In the genomic region with DNA sequence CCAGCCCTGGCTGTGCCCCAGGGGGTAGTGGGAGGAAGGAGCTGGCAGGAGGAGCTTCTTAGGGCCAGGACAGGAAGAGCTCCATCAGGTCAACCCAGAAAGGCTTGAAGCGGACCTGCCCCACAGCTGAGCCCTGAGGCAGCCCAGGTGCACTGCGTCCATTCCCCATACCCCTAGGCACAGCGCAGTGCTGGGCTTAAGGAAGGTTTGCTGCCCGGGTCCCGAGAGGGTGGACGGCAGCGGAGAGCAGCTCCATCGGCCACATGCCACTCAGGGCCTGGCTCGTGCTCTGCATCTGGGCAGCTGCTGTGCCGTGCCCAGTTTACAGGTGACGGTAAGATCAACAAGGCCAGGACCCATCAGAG, we compare ENCODE assay signal across 12 cellular contexts. TPM values are rescaled to one million over a fixed set of nuclear protein-coding genes. Genes with fewer than 3 reads are reported as not detected.
DNase-seq lines count a peak whose midpoint lies in the region; ATAC-seq and TF ChIP-seq lines count a peak whose summit lies in the region.
"Had no signal": no experiment of that assay in that cellular context is flagged by ENCODE, and none has a peak within 500 bp of the region (broad histone marks: within the 10 kb centered on the region; RNA-seq: fewer than 3 reads in every experiment).

No MANE protein-coding gene starts in this region.

- DNase-seq in T-helper 1 cell, result no peak
- DNase-seq in T-helper 17 cell, result no peak
- no peak for DNase-seq in hepatocyte (ENCODE audit: low spot score)
- DNase-seq in stimulated activated naive CD8-positive, alpha-beta T cell treated with anti-CD3 and anti-CD28 coated beads, Interleukin-15, amount 100 ng/mL, for 72 hours, result no peak
- no peak for DNase-seq in SIG-M5 treated with dmso at 0.1 percent for 504 hours (lab: John Stamatoyannopoulos, UW; ENCODE audit: unreplicated experiment)
- DNase-seq in NCI-H2196 (lab: John Stamatoyannopoulos, UW; ENCODE audit: unreplicated experiment), result no peak
- DNase-seq: activated CD4-positive, alpha-beta T cell treated with anti-CD3 and anti-CD28 coated beads for 1 hour; NCI-H1436 treated with DMSO at 0.1 percent for 48 hours had no signal

- H3K27ac ChIP-seq in hepatocyte, result peak overlapping the region; percentile 90
- H3K27ac ChIP-seq: PC-9 had no signal

- no peaks in the 10 kb centered on the region for H3K9me3 ChIP-seq in T-helper 17 cell (ENCODE audit: control insufficient read depth, low read length, poor library complexity, severe bottlenecking)
- no peaks in the 10 kb centered on the region for H3K9me3 ChIP-seq in hepatocyte (ENCODE audit: low read depth)

- H2AFZ ChIP-seq in hepatocyte, result no peak overlapping the region
- H2AFZ ChIP-seq: PC-9 had no signal

- no peak for TF ChIP-seq CTCF in hepatocyte (IDR thresholded peaks at IDR 0.05; ENCODE audit: poor library complexity)

- no peaks in the 10 kb centered on the region for H3K9me2 ChIP-seq in hepatocyte (replicated peaks; ENCODE audit: insufficient read depth)

- H3K4me3 Mint-ChIP-seq in T-helper 1 cell treated with Interleukin-12 subunit alpha and Interleukin-12 subunit beta and Interleukin-4 antibody, amounts not matched to agents 30 μg/mL and 1 μg/mL, for 36 hours, result no peak overlapping the region
- peak overlapping the region; percentile 25 for H3K4me3 Mint-ChIP-seq in T-helper 17 cell
- H3K4me3 Mint-ChIP-seq in stimulated activated naive CD8-positive, alpha-beta T cell treated with anti-CD3 and anti-CD28 coated beads, Interleukin-15, amount 100 ng/mL, for 72 hours, result peak overlapping the region; percentile 26 to 93
- H3K4me3 Mint-ChIP-seq: nephron progenitor cell had no signal

- H4K20me1 ChIP-seq in hepatocyte (ENCODE audit: insufficient read depth, poor library complexity, severe bottlenecking), result peaks cover 34% of the 10 kb centered on the region

- 83% methylated on average over 11 of the region's 11 CpGs for WGBS in hepatocyte (ENCODE audit: low lambda C conversion rate, missing lambda C conversion rate)

- peak overlapping the region; percentile 67 for H3K27ac Mint-ChIP-seq in T-helper 1 cell treated with Interleukin-12 subunit alpha and Interleukin-12 subunit beta and Interleukin-4 antibody, amounts not matched to agents 30 μg/mL and 1 μg/mL, for 36 hours
- peak overlapping the region; percentile 78 for H3K27ac Mint-ChIP-seq in T-helper 17 cell
- peak overlapping the region; percentile 97 to 99 for H3K27ac Mint-ChIP-seq in stimulated activated naive CD8-positive, alpha-beta T cell treated with anti-CD3 and anti-CD28 coated beads, Interleukin-15, amount 100 ng/mL, for 72 hours

- peaks cover 15% of the 10 kb centered on the region for H3K4me1 ChIP-seq in hepatocyte (ENCODE audit: insufficient read depth)

- H3K4me2 ChIP-seq in hepatocyte, result no peak overlapping the region
- H3K4me2 ChIP-seq: PC-9 had no signal

- no peaks in the 10 kb centered on the region for H3K27me3 ChIP-seq in hepatocyte

- no peaks in the 10 kb centered on the region for H3K36me3 ChIP-seq in hepatocyte (replicated peaks; ENCODE audit: insufficient read depth, low read depth)

- peaks cover 52% of the 10 kb centered on the region for H3K79me2 ChIP-seq in hepatocyte

- peaks cover 47% of the 10 kb centered on the region for H3K4me1 Mint-ChIP-seq in T-helper 1 cell treated with Interleukin-12 subunit alpha and Interleukin-12 subunit beta and Interleukin-4 antibody, amounts not matched to agents 30 μg/mL and 1 μg/mL, for 36 hours (ENCODE audit: low read depth)
- peaks cover 38% of the 10 kb centered on the region for H3K4me1 Mint-ChIP-seq in T-helper 17 cell
- H3K4me1 Mint-ChIP-seq in stimulated activated naive CD8-positive, alpha-beta T cell treated with anti-CD3 and anti-CD28 coated beads, Interleukin-15, amount 100 ng/mL, for 72 hours, result peaks cover 86% of the 10 kb centered on the region

- no peaks in the 10 kb centered on the region for H3K9me3 Mint-ChIP-seq in T-helper 1 cell treated with Interleukin-12 subunit alpha and Interleukin-12 subunit beta and Interleukin-4 antibody, amounts not matched to agents 30 μg/mL and 1 μg/mL, for 36 hours
- H3K9me3 Mint-ChIP-seq in stimulated activated naive CD8-positive, alpha-beta T cell treated with anti-CD3 and anti-CD28 coated beads, Interleukin-15, amount 100 ng/mL, for 72 hours, result no peaks in the 10 kb centered on the region
- H3K9me3 Mint-ChIP-seq: nephron progenitor cell had no signal

- no peak overlapping the region for H3K4me3 ChIP-seq in hepatocyte
- H3K4me3 ChIP-seq: PC-9 had no signal

- ATAC-seq in T-helper 17 cell (no peak), GM21723 (IDR thresholded peaks at IDR 0.05; ENCODE audit: unreplicated experiment) (no peak)
- no peak for ATAC-seq in stimulated activated naive CD8-positive, alpha-beta T cell treated with anti-CD3 and anti-CD28 coated beads, Interleukin-15, amount 100 ng/mL, for 72 hours

- H3K27me3 Mint-ChIP-seq in T-helper 1 cell treated with Interleukin-12 subunit alpha and Interleukin-12 subunit beta and Interleukin-4 antibody, amounts not matched to agents 30 μg/mL and 1 μg/mL, for 36 hours (ENCODE audit: low read depth), result no peaks in the 10 kb centered on the region
- no peaks in the 10 kb centered on the region for H3K27me3 Mint-ChIP-seq in T-helper 17 cell
- H3K27me3 Mint-ChIP-seq in stimulated activated naive CD8-positive, alpha-beta T cell treated with anti-CD3 and anti-CD28 coated beads, Interleukin-15, amount 100 ng/mL, for 72 hours, result no peaks in the 10 kb centered on the region

- H3K36me3 Mint-ChIP-seq in T-helper 1 cell treated with Interleukin-12 subunit alpha and Interleukin-12 subunit beta and Interleukin-4 antibody, amounts not matched to agents 30 μg/mL and 1 μg/mL, for 36 hours (ENCODE audit: low read depth), result peaks cover 13% of the 10 kb centered on the region
- H3K36me3 Mint-ChIP-seq in T-helper 17 cell (ENCODE audit: low read depth), result peaks cover 2% of the 10 kb centered on the region

RNA-seq across cellular contexts. Expression of gene DNMT3A, which starts 26.4 kb away (rescaled TPM):
- total RNA-seq in T-helper 17 cell (10 to 100 TPM; 62.8 to 67.6 TPM), hepatocyte (43.8 and 49.5 TPM in 2 replicates)
- 27.9 and 28.3 TPM in 2 replicates for polyA plus RNA-seq in hepatocyte
